In genomic region chr2:179422037-179422643, GRCh38 we compare ENCODE assay signal across 7 cellular contexts.
DNase-seq lines count a peak whose midpoint lies in the region; ATAC-seq, FAIRE-seq and TF ChIP-seq lines count a peak whose summit lies in the region.

No MANE protein-coding gene starts in this region.

- no peak overlapping the region for H3K27ac Mint-ChIP-seq in astrocyte (ENCODE audit: unreplicated experiment)

- no peaks in the 10 kb centered on the region for H3K9me3 Mint-ChIP-seq in astrocyte (ENCODE audit: unreplicated experiment)

- TF ChIP-seq EP300 in Ishikawa (IDR thresholded peaks at IDR 0.05; ENCODE audit: borderline replicate concordance), result no peak

- no peaks in the 10 kb centered on the region for H3K4me1 ChIP-seq in astrocyte (ENCODE audit: insufficient read depth, low read length)

- H3K36me3 ChIP-seq in GM06990 (ENCODE audit: control insufficient read depth, insufficient read depth, low read length) (no peaks in the 10 kb centered on the region), astrocyte (ENCODE audit: insufficient read depth, low read length) (no peaks in the 10 kb centered on the region)

- H3K4me3 ChIP-seq in GM06990 (replicated peaks; ENCODE audit: low read depth, low read length), result no peak overlapping the region
- no peak overlapping the region for H3K4me3 ChIP-seq in astrocyte (ENCODE audit: insufficient read depth, low read depth, low read length)

- DNase-seq in GM06990 (ENCODE audit: extremely low read depth, insufficient read length) (no peak), RCC 7860 (ENCODE audit: low spot score) (peak; percentile 35), astrocyte (ENCODE audit: low read depth) (peak; percentile 29), iPS-NIHi7 (ENCODE audit: extremely low spot score) (peak; percentile 50)
- peak; percentile 43 for DNase-seq in stimulated activated CD4-positive, alpha-beta T cell treated with anti-CD3 and anti-CD28 coated beads, Interleukin-1b, Interleukin-23, amount 100 ng/mL, for 48 hours

- H3K27me3 ChIP-seq in GM06990 (replicated peaks; ENCODE audit: control insufficient read depth, insufficient read depth, low read length) (no peaks in the 10 kb centered on the region; the same call in 1 of the 2 replicates), astrocyte (ENCODE audit: insufficient read depth, low read length) (no peaks in the 10 kb centered on the region)

- H3K27me3 Mint-ChIP-seq in astrocyte (ENCODE audit: low read depth, unreplicated experiment), result no peaks in the 10 kb centered on the region

- FAIRE-seq in RCC 7860 (lab: Jason Lieb, UNC) (peak; percentile 81), astrocyte (lab: Jason Lieb, UNC) (no peak)

- H3K9me3 ChIP-seq in astrocyte (ENCODE audit: insufficient read depth, low read depth, low read length), result no peaks in the 10 kb centered on the region

- TF ChIP-seq RAD21 in Ishikawa (IDR thresholded peaks at IDR 0.05; ENCODE audit: low read depth), result peak; percentile 89

- TF ChIP-seq CTCF in GM06990 (IDR thresholded peaks at IDR 0.05; ENCODE audit: insufficient read depth, low read length, poor library complexity, severe bottlenecking), result peak; percentile 84
- TF ChIP-seq CTCF in astrocyte (IDR thresholded peaks at IDR 0.05; ENCODE audit: insufficient read depth, low read depth, low read length), result peak; percentile 81

- no peaks in the 10 kb centered on the region for H3K36me3 Mint-ChIP-seq in astrocyte (ENCODE audit: low read depth, unreplicated experiment)

- H4K20me1 ChIP-seq in astrocyte (ENCODE audit: insufficient read depth, low read length), result no peaks in the 10 kb centered on the region

- H3K27ac ChIP-seq in astrocyte (ENCODE audit: low read depth, low read length), result no peak overlapping the region

- H3K4me2 ChIP-seq in astrocyte (ENCODE audit: low read length), result no peak overlapping the region

- H3K79me2 ChIP-seq in astrocyte (ENCODE audit: insufficient read depth, low read length), result no peaks in the 10 kb centered on the region

- H2AFZ ChIP-seq in astrocyte (ENCODE audit: low read depth, low read length), result no peak overlapping the region

- no peak overlapping the region for H3K4me3 Mint-ChIP-seq in astrocyte (ENCODE audit: unreplicated experiment)

- no peak overlapping the region for H3K9ac ChIP-seq in astrocyte (ENCODE audit: low read length)

- peak; percentile 87 for ATAC-seq in GM21723 (IDR thresholded peaks at IDR 0.05; ENCODE audit: unreplicated experiment)

- H3K4me1 Mint-ChIP-seq in astrocyte (ENCODE audit: low read depth, unreplicated experiment), result no peaks in the 10 kb centered on the region

TF ChIP-seq in Ishikawa, 13 proteins besides CTCF, POLR2A, EP300 and RAD21:
- no peak for TF ChIP-seq FOXM1 (IDR thresholded peaks at IDR 0.05; ENCODE audit: borderline replicate concordance, low read depth)
- TF ChIP-seq REST (IDR thresholded peaks at IDR 0.05; ENCODE audit: low read depth), result no peak
